Comparison of ENCODE assay signal across 1 cellular context in the genomic region with DNA sequence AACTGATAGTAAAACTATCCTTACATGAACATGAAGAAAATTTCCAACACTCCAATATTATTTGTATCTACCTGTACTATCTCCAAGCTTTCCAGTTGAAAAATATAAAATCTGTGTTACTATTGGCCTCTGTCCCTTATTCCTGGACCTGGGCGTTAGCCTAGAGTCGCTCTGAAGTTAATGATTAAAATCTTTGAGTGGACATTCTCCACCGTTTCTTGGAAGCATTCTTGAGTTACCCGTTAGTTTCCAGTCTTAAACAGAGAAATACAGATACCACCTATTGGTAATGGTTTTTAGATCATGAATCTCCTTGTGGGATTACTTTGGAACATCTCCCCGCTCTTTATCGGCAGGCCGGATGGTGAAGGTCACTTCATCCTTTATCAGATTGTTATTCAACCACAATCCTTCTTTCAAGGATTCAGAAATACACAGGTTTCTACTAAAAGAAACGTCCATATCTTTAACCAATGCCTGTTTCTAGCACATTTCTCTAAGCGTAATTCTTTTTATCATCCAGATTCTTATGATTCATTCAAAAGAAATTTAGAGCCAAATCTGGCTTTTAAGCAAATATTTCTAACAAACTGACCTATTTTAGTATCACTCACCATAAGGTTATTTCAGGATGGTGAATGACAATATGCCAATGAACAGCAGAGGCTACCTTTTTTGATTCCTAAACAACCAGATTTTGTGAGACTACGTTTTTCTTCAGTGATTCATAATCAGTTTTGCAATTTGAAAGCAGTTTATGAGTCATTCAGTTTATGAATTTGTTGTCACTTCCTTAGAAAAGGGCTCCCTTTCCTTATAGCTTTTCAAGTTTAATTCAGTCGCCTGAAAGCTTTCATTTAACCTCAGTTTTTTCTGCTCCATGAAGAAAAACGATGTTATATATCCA.
TF ChIP-seq lines count a peak whose summit lies in the region.

No MANE protein-coding gene starts in this region.

TF ChIP-seq in HEK293, 187 proteins besides CTCF, POLR2A, EP300 and RAD21 (continued from another document):
- TF ChIP-seq, protein P1, sequence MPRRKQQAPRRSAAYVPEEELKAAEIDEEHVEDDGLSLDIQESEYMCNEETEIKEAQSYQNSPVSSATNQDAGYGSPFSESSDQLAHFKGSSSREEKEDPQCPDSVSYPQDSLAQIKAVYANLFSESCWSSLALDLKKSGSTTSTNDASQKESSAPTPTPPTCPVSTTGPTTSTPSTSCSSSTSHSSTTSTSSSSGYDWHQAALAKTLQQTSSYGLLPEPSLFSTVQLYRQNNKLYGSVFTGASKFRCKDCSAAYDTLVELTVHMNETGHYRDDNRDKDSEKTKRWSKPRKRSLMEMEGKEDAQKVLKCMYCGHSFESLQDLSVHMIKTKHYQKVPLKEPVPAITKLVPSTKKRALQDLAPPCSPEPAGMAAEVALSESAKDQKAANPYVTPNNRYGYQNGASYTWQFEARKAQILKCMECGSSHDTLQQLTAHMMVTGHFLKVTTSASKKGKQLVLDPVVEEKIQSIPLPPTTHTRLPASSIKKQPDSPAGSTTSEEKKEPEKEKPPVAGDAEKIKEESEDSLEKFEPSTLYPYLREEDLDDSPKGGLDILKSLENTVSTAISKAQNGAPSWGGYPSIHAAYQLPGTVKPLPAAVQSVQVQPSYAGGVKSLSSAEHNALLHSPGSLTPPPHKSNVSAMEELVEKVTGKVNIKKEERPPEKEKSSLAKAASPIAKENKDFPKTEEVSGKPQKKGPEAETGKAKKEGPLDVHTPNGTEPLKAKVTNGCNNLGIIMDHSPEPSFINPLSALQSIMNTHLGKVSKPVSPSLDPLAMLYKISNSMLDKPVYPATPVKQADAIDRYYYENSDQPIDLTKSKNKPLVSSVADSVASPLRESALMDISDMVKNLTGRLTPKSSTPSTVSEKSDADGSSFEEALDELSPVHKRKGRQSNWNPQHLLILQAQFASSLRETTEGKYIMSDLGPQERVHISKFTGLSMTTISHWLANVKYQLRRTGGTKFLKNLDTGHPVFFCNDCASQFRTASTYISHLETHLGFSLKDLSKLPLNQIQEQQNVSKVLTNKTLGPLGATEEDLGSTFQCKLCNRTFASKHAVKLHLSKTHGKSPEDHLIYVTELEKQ (tag by site-specific recombination; IDR thresholded peaks at IDR 0.05; ENCODE audit: borderline replicate concordance), result no peak
TF ChIP-seq in HEK293: peak in this region for 5.
